16 cellular contexts compared by ENCODE assay signal in the genomic region with DNA sequence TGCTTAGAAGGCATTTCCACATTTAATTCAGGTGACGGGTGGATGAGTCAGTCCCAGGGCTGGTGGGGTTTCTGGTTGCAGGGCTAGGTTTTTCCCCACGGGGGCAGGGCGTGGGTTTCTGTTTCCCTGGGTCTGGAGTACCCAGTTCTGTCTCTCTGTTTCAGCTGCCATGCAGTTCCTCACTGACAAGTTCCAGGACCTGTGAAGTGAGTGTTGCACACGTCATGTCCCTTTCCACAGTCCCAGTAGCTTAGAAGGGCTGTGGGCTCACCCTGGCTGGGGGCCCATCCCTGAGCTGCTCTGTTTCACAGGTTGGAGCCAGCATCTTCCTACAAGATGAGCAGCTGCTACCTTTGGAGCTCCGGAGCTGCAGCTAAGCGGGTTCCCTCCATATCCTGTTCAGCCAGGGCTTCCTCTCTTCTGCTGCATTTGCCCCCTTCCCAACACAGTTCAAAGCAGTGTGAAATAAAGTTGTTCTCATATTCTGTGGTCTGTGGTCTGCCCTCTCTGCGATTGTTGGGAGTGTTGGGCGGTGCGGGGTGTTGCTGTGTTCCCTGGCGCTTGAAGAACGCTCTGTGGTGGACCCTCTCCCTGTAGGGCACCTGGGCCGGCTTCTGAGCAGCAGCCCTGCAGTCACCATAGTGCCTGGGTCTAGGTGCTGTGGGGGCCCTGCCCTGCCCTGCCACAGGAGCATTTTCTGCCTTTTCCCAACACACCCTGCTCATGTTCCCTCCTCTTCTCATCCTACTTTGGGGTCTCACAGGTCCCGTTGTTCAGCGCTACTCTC. TPM values are rescaled to one million over a fixed set of nuclear protein-coding genes. Genes with fewer than 3 reads are reported as not detected.
A peak's percentile ranks its signal among the peaks of the same experiment; 100 is the strongest.
DNase-seq lines count a peak whose midpoint lies in the region; ATAC-seq, FAIRE-seq and TF ChIP-seq lines count a peak whose summit lies in the region.
"Had no signal": no experiment of that assay in that cellular context is flagged by ENCODE, and none has a peak within 500 bp of the region (broad histone marks: within the 10 kb centered on the region; RNA-seq: fewer than 3 reads in every experiment).

No MANE protein-coding gene starts in this region.

- peaks cover 23% of the 10 kb centered on the region for H3K4me1 Mint-ChIP-seq in activated CD4-positive, alpha-beta T cell treated with anti-CD3 and anti-CD28 coated beads for 36 hours

- H3K27ac ChIP-seq in keratinocyte (ENCODE audit: control insufficient read depth, insufficient read depth, low read length), result no peak overlapping the region
- H3K27ac ChIP-seq: neutrophil had no signal

- intact Hi-C loops in activated CD4-positive, alpha-beta T cell treated with anti-CD3 and anti-CD28 coated beads for 36 hours (cut with DNase I, micrococcal nuclease), result no loop called here

- no peaks in the 10 kb centered on the region for H3K27me3 ChIP-seq in keratinocyte (ENCODE audit: control insufficient read depth, extremely low read depth, insufficient read depth, low read length)

- H3K27me3 Mint-ChIP-seq in activated CD4-positive, alpha-beta T cell treated with anti-CD3 and anti-CD28 coated beads for 36 hours, result peaks cover 4% of the 10 kb centered on the region

- H3K4me2 ChIP-seq in keratinocyte (ENCODE audit: control insufficient read depth, extremely low read depth, insufficient read depth, low read depth, low read length), result peak overlapping the region; percentile 3

- ATAC-seq in activated CD4-positive, alpha-beta T cell treated with anti-CD3 and anti-CD28 coated beads for 36 hours, result peak; percentile 79
- ATAC-seq in GM18517 (IDR thresholded peaks at IDR 0.05; ENCODE audit: unreplicated experiment), result no peak
- ATAC-seq in HG02763 (IDR thresholded peaks at IDR 0.05; ENCODE audit: unreplicated experiment), result no peak
- ATAC-seq: left lobe of liver had no signal

- no peaks in the 10 kb centered on the region for H3K9me3 Mint-ChIP-seq in activated CD4-positive, alpha-beta T cell treated with anti-CD3 and anti-CD28 coated beads for 36 hours (ENCODE audit: low read depth)

- no peak overlapping the region for H3K4me3 ChIP-seq in keratinocyte (ENCODE audit: control insufficient read depth in 2 of 3, extremely low read depth in 1 of 3, insufficient read depth in 2 of 3, low read depth in 1 of 3, low read length in 3 of 3)

- POLR2A ChIA-PET in activated CD4-positive, alpha-beta T cell treated with anti-CD3 and anti-CD28 coated beads for 36 hours (lab: Charles Lee), result interaction anchor here (0.5 kb wide), 1 partner anchor 120 kb away, joined by 4 read pairs; no protein-coding TSS in a partner anchor

- H3K36me3 Mint-ChIP-seq in activated CD4-positive, alpha-beta T cell treated with anti-CD3 and anti-CD28 coated beads for 36 hours (ENCODE audit: low read depth), result no peaks in the 10 kb centered on the region

- no peak overlapping the region for H2AFZ ChIP-seq in keratinocyte (ENCODE audit: control insufficient read depth, low read length)

- H4K20me1 ChIP-seq in keratinocyte (ENCODE audit: control insufficient read depth, extremely low read depth, insufficient read depth, low read length), result no peaks in the 10 kb centered on the region

- no peak for FAIRE-seq in keratinocyte (lab: Jason Lieb, UNC)
- FAIRE-seq: A204.1, small intestine had no signal

- no peaks in the 10 kb centered on the region for H3K9me3 ChIP-seq in keratinocyte (ENCODE audit: control insufficient read depth, low read depth, low read length)
- H3K9me3 ChIP-seq: neutrophil had no signal

- no peaks in the 10 kb centered on the region for H3K79me2 ChIP-seq in keratinocyte (ENCODE audit: control insufficient read depth, insufficient read depth, low read length)

- peak; percentile 78 for DNase-seq in activated CD4-positive, alpha-beta T cell treated with anti-CD3 and anti-CD28 coated beads for 36 hours
- no peak for DNase-seq in activated CD4-positive, alpha-beta T cell treated with anti-CD3 and anti-CD28 coated beads for 1 hour
- peak; percentile 71 to 81 for DNase-seq in activated CD4-positive, alpha-beta T cell treated with anti-CD3 and anti-CD28 coated beads, Interleukin-2, amount 50 U/mL, for 48 hours
- DNase-seq in keratinocyte (ENCODE audit: low read depth, low spot score), result no peak
- peak; percentile 48 for DNase-seq in stimulated activated CD8-positive, alpha-beta memory T cell treated with anti-CD3 and anti-CD28 coated beads, Interleukin-4, amount 100 ng/mL, for 24 hours (ENCODE audit: low read depth)
- no peak for DNase-seq in NCI-H1436 (lab: John Stamatoyannopoulos, UW)
- DNase-seq: effector memory CD4-positive, alpha-beta T cell; NCI-H446 treated with DMSO at 0.1 percent for 48 hours; RPMI8226; small intestine had no signal

- no peak overlapping the region for H3K4me3 Mint-ChIP-seq in activated CD4-positive, alpha-beta T cell treated with anti-CD3 and anti-CD28 coated beads for 36 hours

- H3K4me1 ChIP-seq in keratinocyte (ENCODE audit: control insufficient read depth, extremely low read depth, insufficient read depth, low read length), result peaks cover 12% of the 10 kb centered on the region

- CTCF ChIA-PET in activated CD4-positive, alpha-beta T cell treated with anti-CD3 and anti-CD28 coated beads for 36 hours (lab: Charles Lee), result interaction anchor here (0.8 to 0.9 kb wide), 2 partner anchors 9 to 226 kb away, joined by 3 to 4 read pairs; no protein-coding TSS in a partner anchor

- H3K9me1 ChIP-seq in keratinocyte (ENCODE audit: control insufficient read depth, extremely low read depth, insufficient read depth, low read length), result no peaks in the 10 kb centered on the region

- H3K36me3 ChIP-seq in keratinocyte (ENCODE audit: control insufficient read depth in 2 of 2, extremely low read depth in 1 of 2, insufficient read depth in 2 of 2, low read length in 2 of 2), result no peaks in the 10 kb centered on the region
- H3K36me3 ChIP-seq: neutrophil had no signal

- dilution Hi-C loops in keratinocyte (cut with MboI; ENCODE audit: extremely low pct_ligation_motif_present, low sequenced_read_pairs), result no loop called here

- TF ChIP-seq CTCF in keratinocyte (optimal IDR thresholded peaks at IDR 0.05 in 1 of 3, IDR thresholded peaks at IDR 0.05 in 1 of 3, conservative IDR thresholded peaks at IDR 0.05 in 1 of 3; ENCODE audit: extremely low read depth in 1 of 3, insufficient read depth in 2 of 3, low read length in 3 of 3), result no peak

- peak overlapping the region; percentile 15 for H3K27ac Mint-ChIP-seq in activated CD4-positive, alpha-beta T cell treated with anti-CD3 and anti-CD28 coated beads for 36 hours

- no peak overlapping the region for H3K9ac ChIP-seq in keratinocyte (ENCODE audit: control insufficient read depth, extremely low read depth, insufficient read depth, low read length)

RNA-seq across cellular contexts. Expression of gene CXorf49, which starts 46.8 kb away (rescaled TPM):
- not detected for total RNA-seq in activated CD4-positive, alpha-beta T cell treated with anti-CD3 and anti-CD28 coated beads for 36 hours
- not detected in 3 replicates for polyA plus RNA-seq in keratinocyte
- not detected for polyA plus RNA-seq in keratinocyte (2011; ENCODE audit: low read depth)
- not detected in 2 replicates for polyA plus RNA-seq in keratinocyte (2011; cell fraction: cytosol; rRNA removed)
- not detected in 2 replicates for polyA plus RNA-seq in keratinocyte (2011; cell fraction: nucleus; rRNA removed)
- not detected in 2 replicates for polyA plus RNA-seq in keratinocyte (2012; ENCODE audit: low replicate concordance)
- not detected in 3 replicates for polyA minus RNA-seq in keratinocyte
- polyA minus RNA-seq in keratinocyte (2011; cell fraction: cytosol; rRNA and poly(A)+ RNA removed), result not detected
- not detected in 2 replicates for polyA minus RNA-seq in keratinocyte (2011; cell fraction: nucleus; rRNA and poly(A)+ RNA removed)
- total RNA-seq: glomerular endothelial cell, left lobe of liver had no signal
- polyA plus RNA-seq: small intestine had no signal

RNA-seq across cellular contexts. Expression of gene CXCR3, which starts 52.9 kb away (rescaled TPM):
- 10 to 100 TPM; 17.5 to 20.1 TPM for total RNA-seq in activated CD4-positive, alpha-beta T cell treated with anti-CD3 and anti-CD28 coated beads for 36 hours
- polyA plus RNA-seq in keratinocyte, result not detected in 3 replicates
- not detected for polyA plus RNA-seq in keratinocyte (2011; ENCODE audit: low read depth)
- not detected in 2 replicates for polyA plus RNA-seq in keratinocyte (2011; cell fraction: cytosol; rRNA removed)
- not detected in 2 replicates for polyA plus RNA-seq in keratinocyte (2011; cell fraction: nucleus; rRNA removed)
- polyA plus RNA-seq in keratinocyte (2012; ENCODE audit: low replicate concordance), result not detected in 2 replicates
- polyA minus RNA-seq in keratinocyte, result not detected in 3 replicates
- polyA minus RNA-seq in keratinocyte (2011; cell fraction: cytosol; rRNA and poly(A)+ RNA removed), result not detected
- not detected in 2 replicates for polyA minus RNA-seq in keratinocyte (2011; cell fraction: nucleus; rRNA and poly(A)+ RNA removed)
- total RNA-seq: glomerular endothelial cell had no signal

Comparison
In these comparisons a context has a peak if more than half of its experiments do, and no peak if none do; other contexts are left out.
1. DNase-seq: peak in activated CD4-positive, alpha-beta T cell treated with anti-CD3 and anti-CD28 coated beads for 36 hours (single experiment), activated CD4-positive, alpha-beta T cell treated with anti-CD3 and anti-CD28 coated beads, Interleukin-2, amount 50 U/mL, for 48 hours (2 of 2) and stimulated activated CD8-positive, alpha-beta memory T cell treated with anti-CD3 and anti-CD28 coated beads, Interleukin-4, amount 100 ng/mL, for 24 hours (single experiment); none in activated CD4-positive, alpha-beta T cell treated with anti-CD3 and anti-CD28 coated beads for 1 hour (single experiment), keratinocyte (single experiment) and NCI-H1436 (single experiment).